ENCODE assay signal across 18 cellular contexts in the genomic region with DNA sequence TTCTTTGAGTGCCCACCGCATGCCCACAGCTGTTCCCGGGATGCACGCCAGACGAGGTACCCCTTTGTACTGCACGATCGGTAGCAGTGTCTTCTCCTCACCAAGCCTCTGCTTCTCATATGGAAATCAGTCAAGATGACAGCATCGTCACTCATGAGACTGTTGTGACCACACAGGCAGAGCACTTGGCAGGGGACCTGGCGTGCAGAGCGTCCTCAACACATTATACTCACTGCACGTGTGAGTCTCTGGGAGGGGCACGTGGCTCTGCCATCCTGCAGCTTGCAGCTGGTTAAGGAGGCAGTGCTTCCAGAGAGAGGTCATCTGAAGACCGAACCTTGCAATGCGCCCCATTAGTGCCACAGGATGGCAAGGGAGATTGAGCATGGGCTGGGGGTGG.
DNase-seq lines count a peak whose midpoint lies in the region; ATAC-seq and TF ChIP-seq lines count a peak whose summit lies in the region.
"Had no signal": no experiment of that assay in that cellular context is flagged by ENCODE, and none has a peak within 500 bp of the region (broad histone marks: within the 10 kb centered on the region; RNA-seq: fewer than 3 reads in every experiment).

No MANE protein-coding gene starts in this region.

- peaks cover 54% of the 10 kb centered on the region for H3K4me1 Mint-ChIP-seq in brain

- no peak for TF ChIP-seq EP300 in suprapubic skin (IDR thresholded peaks at IDR 0.05)

- H3K9me3 Mint-ChIP-seq in brain: peaks cover 0 to 4% (median 0%) of the 10 kb centered on the region in 5 experiments
- H3K9me3 Mint-ChIP-seq: CD4-positive, alpha-beta T cell had no signal

- ATAC-seq in Right ventricle myocardium inferior: peak; percentile 54
- no peak for ATAC-seq in HG02588 (IDR thresholded peaks at IDR 0.05; ENCODE audit: unreplicated experiment)

- WGBS in suprapubic skin: 69% methylated on average over 13 of the region's 13 CpGs

- intact Hi-C loops in Right ventricle myocardium inferior (cut with DNase I) (no loop called here), left ventricle myocardium inferior (cut with micrococcal nuclease) (no loop called here)

- no peak overlapping the region for H3K4me3 Mint-ChIP-seq in brain
- H3K4me3 Mint-ChIP-seq: CD4-positive, alpha-beta T cell had no signal

- H3K4me3 ChIP-seq in left ventricle myocardium inferior: no peak overlapping the region
- no peak overlapping the region for H3K4me3 ChIP-seq in suprapubic skin

- H3K27ac Mint-ChIP-seq in brain: peak overlapping the region in 3 of 5 experiments; percentile 18 to 76 (median 28)
- H3K27ac Mint-ChIP-seq: CD4-positive, alpha-beta T cell had no signal

- TF ChIP-seq CTCF in left ventricle myocardium inferior (IDR thresholded peaks at IDR 0.05; ENCODE audit: borderline replicate concordance) (no peak), brain (conservative IDR thresholded peaks at IDR 0.05) (no peak), suprapubic skin (IDR thresholded peaks at IDR 0.05) (no peak)

- H3K4me1 ChIP-seq in left ventricle myocardium inferior (peaks cover 5% of the 10 kb centered on the region), suprapubic skin (peaks cover 8% of the 10 kb centered on the region)

- no peak for TF ChIP-seq POLR2A in suprapubic skin (IDR thresholded peaks at IDR 0.05)

- DNase-seq in Right ventricle myocardium inferior (ENCODE audit: missing footprints) (peak; percentile 53), left ventricle myocardium inferior (no peak), mesenteric fat pad (ENCODE audit: low spot score) (peak; percentile 84), suprapubic skin (ENCODE audit: low spot score in 2 of 2) (peak; percentile 33 to 78), SIG-M5 (lab: John Stamatoyannopoulos, UW) (no peak)
- DNase-seq in stimulated activated CD4-positive, alpha-beta T cell treated with anti-CD3 and anti-CD28 coated beads, Interleukin-2, amount 100 ng/mL, for 24 hours: no peak
- DNase-seq: 8988T, GF-D8, GOT3, KG1, NCI-H1105 treated with DMSO at 0.1 percent for 48 hours, NCI-H1694, NCI-H2081 treated with DMSO at 0.1 percent for 48 hours, NCI-H748 treated with DMSO at 0.1 percent for 48 hours had no signal

- no peaks in the 10 kb centered on the region for H3K36me3 Mint-ChIP-seq in brain

- H3K27me3 ChIP-seq in left ventricle myocardium inferior (ENCODE audit: low read depth) (peaks cover 54% of the 10 kb centered on the region), suprapubic skin (peaks cover 24% of the 10 kb centered on the region)

- H3K27ac ChIP-seq in left ventricle myocardium inferior (replicated peaks): no peak overlapping the region
- H3K27ac ChIP-seq in suprapubic skin: no peak overlapping the region
- H3K27ac ChIP-seq: RWPE1 had no signal

- H3K9me3 ChIP-seq in left ventricle myocardium inferior (replicated peaks) (no peaks in the 10 kb centered on the region), suprapubic skin (no peaks in the 10 kb centered on the region)

- H3K36me3 ChIP-seq in left ventricle myocardium inferior: no peaks in the 10 kb centered on the region
- no peaks in the 10 kb centered on the region for H3K36me3 ChIP-seq in suprapubic skin

- no peaks in the 10 kb centered on the region for H3K27me3 Mint-ChIP-seq in brain

Comparison
In these comparisons a context has a peak if more than half of its experiments do, and no peak if none do; other contexts are left out.
1. DNase-seq: peak in Right ventricle myocardium inferior (single experiment), mesenteric fat pad (single experiment) and suprapubic skin (2 of 2); none in left ventricle myocardium inferior (single experiment), SIG-M5 (single experiment) and stimulated activated CD4-positive, alpha-beta T cell treated with anti-CD3 and anti-CD28 coated beads, Interleukin-2, amount 100 ng/mL, for 24 hours (0 of 2).